1 cellular context compared by ENCODE assay signal in the genomic region with DNA sequence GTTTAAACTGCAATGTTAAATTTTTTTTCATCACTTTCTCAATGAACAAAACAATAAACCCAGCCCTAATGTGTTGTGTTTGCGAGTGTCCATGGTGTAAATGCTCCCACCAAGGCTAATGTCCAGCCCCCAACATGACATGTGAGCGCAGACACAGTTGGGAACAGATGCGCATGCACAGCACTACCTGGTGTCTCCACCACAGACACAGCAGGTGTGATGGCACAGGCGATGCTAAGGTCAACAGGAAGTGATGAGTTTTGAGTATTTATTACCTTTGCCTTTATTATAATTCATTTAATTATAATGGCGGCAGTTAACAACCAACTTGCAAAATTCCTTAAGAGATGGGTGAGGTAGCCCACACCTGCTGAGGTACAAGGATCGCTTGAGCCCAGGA.
TF ChIP-seq lines count a peak whose summit lies in the region.

No MANE protein-coding gene starts in this region.

TF ChIP-seq in GM12878, 131 proteins besides CTCF, POLR2A, EP300 and RAD21:
- no peak for TF ChIP-seq NKRF (conservative IDR thresholded peaks at IDR 0.05)
- no peak for TF ChIP-seq SPI1 (IDR thresholded peaks at IDR 0.05; ENCODE audit: borderline replicate concordance, insufficient read depth, low read depth, low read length)
- TF ChIP-seq ESRRA (IDR thresholded peaks at IDR 0.05; ENCODE audit: low read length) = no peak
- no peak for TF ChIP-seq ZBED1 (IDR thresholded peaks at IDR 0.05; ENCODE audit: borderline replicate concordance)
